Comparison of ENCODE assay signal across 1 cellular context in genomic region chr1:8423702-8424538, GRCh38.
TF ChIP-seq lines count a peak whose summit lies in the region.

No MANE protein-coding gene starts in this region.

TF ChIP-seq in K562, 482 proteins besides CTCF, POLR2A, EP300 and RAD21 (continued from another document and continues in another):
- TF ChIP-seq UBTF (IDR thresholded peaks at IDR 0.05; ENCODE audit: borderline replicate concordance in 1 of 2, low read depth in 2 of 2, low read length in 2 of 2) (peak in 1 of 2 experiments; percentile 41; a peak in 2 of 4 replicates), DPF2 (IDR thresholded peaks at IDR 0.05) (peak; percentile 66), NFE2 (IDR thresholded peaks at IDR 0.05; ENCODE audit: low read depth) (peak; percentile 41), ZBTB7A (IDR thresholded peaks at IDR 0.05; ENCODE audit: borderline replicate concordance, control insufficient read depth, low read depth, low read length) (peak; percentile 93), HDAC1 (IDR thresholded peaks at IDR 0.05) (peak in 1 of 2 experiments; percentile 11; a peak in 1 of 4 replicates), PHF21A (IDR thresholded peaks at IDR 0.05; ENCODE audit: borderline replicate concordance, low read depth) (0 out of 2 replicates have a peak, but pooled peaks have one; percentile 38), ZNF766 (CRISPR knock-in tag; conservative IDR thresholded peaks at IDR 0.05) (0 out of 2 replicates have a peak, but pooled peaks have one; percentile 10), MEIS2 (IDR thresholded peaks at IDR 0.05; ENCODE audit: partially characterized antibody) (peak; percentile 93), C11orf30 (IDR thresholded peaks at IDR 0.05; ENCODE audit: low read depth) (peak; percentile 53), RB1 (IDR thresholded peaks at IDR 0.05; ENCODE audit: low read depth) (peak; percentile 72; the same call in 1 of the 2 replicates), HNRNPLL (IDR thresholded peaks at IDR 0.05; ENCODE audit: low read depth, low read length, poor library complexity, severe bottlenecking) (peak; percentile 40), RBBP5 (IDR thresholded peaks at IDR 0.05; ENCODE audit: borderline replicate concordance, insufficient read depth, low read length, poor library complexity, severe bottlenecking) (peak; percentile 8), FOSL1 (tag; conservative IDR thresholded peaks at IDR 0.05) (peak; percentile 83), TAF1 (IDR thresholded peaks at IDR 0.05; ENCODE audit: control insufficient read depth, extremely low read depth, insufficient read depth, low read length, severe bottlenecking) (peak; percentile 2), HES1 (IDR thresholded peaks at IDR 0.05; ENCODE audit: low read depth) (peak; percentile 12; the same call in 1 of the 2 replicates), KAT7 (CRISPR knock-in tag; IDR thresholded peaks at IDR 0.05; ENCODE audit: borderline replicate concordance) (no peak), ESRRA (IDR thresholded peaks at IDR 0.05; ENCODE audit: borderline replicate concordance, low read depth) (peak; percentile 8; the same call in 1 of the 2 replicates), NCOA4 (IDR thresholded peaks at IDR 0.05; ENCODE audit: partially characterized antibody) (no peak), KDM2B (CRISPR knock-in tag; IDR thresholded peaks at IDR 0.05) (peak; percentile 53; the same call in 1 of the 2 replicates), ELF1 (tag; IDR thresholded peaks at IDR 0.05) (peak; percentile 38; the same call in 1 of the 2 replicates), ZNF561 (CRISPR knock-in tag; conservative IDR thresholded peaks at IDR 0.05) (no peak), SP2 (IDR thresholded peaks at IDR 0.05; ENCODE audit: extremely low read depth, low read depth, low read length, poor library complexity, severe bottlenecking) (no peak), YY1 (IDR thresholded peaks at IDR 0.05; ENCODE audit: borderline replicate concordance in 1 of 3, control insufficient read depth in 1 of 3, extremely low read depth in 1 of 3, insufficient read depth in 3 of 3, insufficient read length in 1 of 3, insufficient replicate concordance in 2 of 3, low read depth in 1 of 3, low read length in 2 of 3) (peak in 1 of 3 experiments; percentile 12), PKNOX1 (IDR thresholded peaks at IDR 0.05) (peak; percentile 92), ZNF354B (CRISPR knock-in tag; IDR thresholded peaks at IDR 0.05) (no peak), ATF3 (IDR thresholded peaks at IDR 0.05) (peak; percentile 94), ATF3 (CRISPR knock-in tag; conservative IDR thresholded peaks at IDR 0.05) (no peak), TOE1 (IDR thresholded peaks at IDR 0.05; ENCODE audit: borderline replicate concordance) (no peak; the same call in 1 of the 2 replicates), TOE1 (CRISPR knock-in tag; IDR thresholded peaks at IDR 0.05; ENCODE audit: borderline replicate concordance, low read depth) (peak; percentile 13; the same call in 1 of the 2 replicates), PBX2 (CRISPR knock-in tag; IDR thresholded peaks at IDR 0.05; ENCODE audit: low read depth) (no peak), PBX2 (tag; conservative IDR thresholded peaks at IDR 0.05; ENCODE audit: low read depth) (peak; percentile 85), NONO (IDR thresholded peaks at IDR 0.05; ENCODE audit: low read depth in 2 of 2, low read length in 1 of 2) (0 out of 4 replicates have a peak, but pooled peaks of 1 of the 2 experiments have one; percentile 21), JUND (IDR thresholded peaks at IDR 0.05; ENCODE audit: borderline replicate concordance, low read depth, low read length) (peak; percentile 76), JUND (tag; IDR thresholded peaks at IDR 0.05; ENCODE audit: borderline replicate concordance, low read depth, low read length) (peak; percentile 76), ZNF507 (tag; conservative IDR thresholded peaks at IDR 0.05) (no peak), MAFK (IDR thresholded peaks at IDR 0.05; ENCODE audit: low read length) (0 out of 2 replicates have a peak, but pooled peaks have one; percentile 8), TGIF2 (CRISPR knock-in tag; IDR thresholded peaks at IDR 0.05) (no peak), CXXC5 (CRISPR knock-in tag; IDR thresholded peaks at IDR 0.05) (peak; percentile 47), MAFG (tag; conservative IDR thresholded peaks at IDR 0.05) (peak; percentile 53; the same call in 1 of the 2 replicates), ZFX (CRISPR knock-in tag; IDR thresholded peaks at IDR 0.05) (peak; percentile 85), GABPA (tag; conservative IDR thresholded peaks at IDR 0.05; ENCODE audit: low read depth) (peak; percentile 68), SMAD4 (CRISPR knock-in tag; conservative IDR thresholded peaks at IDR 0.05) (peak; percentile 48), MLX (CRISPR knock-in tag; conservative IDR thresholded peaks at IDR 0.05) (no peak), SPI1 (IDR thresholded peaks at IDR 0.05; ENCODE audit: borderline replicate concordance, low read depth, low read length) (peak; percentile 38; the same call in 1 of the 2 replicates), ERF (CRISPR knock-in tag; IDR thresholded peaks at IDR 0.05) (0 out of 2 replicates have a peak, but pooled peaks have one; percentile 46), SMARCA4 (IDR thresholded peaks at IDR 0.05) (peak; percentile 51; the same call in 1 of the 2 replicates), USF1 (CRISPR knock-in tag; IDR thresholded peaks at IDR 0.05) (no peak), ETS1 (conservative IDR thresholded peaks at IDR 0.05; ENCODE audit: control insufficient read depth, low read depth, low read length) (0 out of 2 replicates have a peak, but pooled peaks have one; percentile 14), VEZF1 (CRISPR knock-in tag; IDR thresholded peaks at IDR 0.05) (peak; percentile 68), HMBOX1 (IDR thresholded peaks at IDR 0.05) (no peak), ZNF23 (CRISPR knock-in tag; IDR thresholded peaks at IDR 0.05) (no peak), FOXA3 (CRISPR knock-in tag; conservative IDR thresholded peaks at IDR 0.05 in 1 of 2, IDR thresholded peaks at IDR 0.05 in 1 of 2) (no peak), PHF8 (IDR thresholded peaks at IDR 0.05; ENCODE audit: borderline replicate concordance, low read length) (peak; percentile 53; the same call in 1 of the 2 replicates), ZBTB1 (CRISPR knock-in tag; IDR thresholded peaks at IDR 0.05; ENCODE audit: borderline replicate concordance, low read depth) (no peak), NRF1 (conservative IDR thresholded peaks at IDR 0.05 in 1 of 2, IDR thresholded peaks at IDR 0.05 in 1 of 2) (0 out of 4 replicates have a peak, but pooled peaks of 1 of the 2 experiments have one; percentile 5), CREM (IDR thresholded peaks at IDR 0.05; ENCODE audit: low read depth) (peak; percentile 22; the same call in 1 of the 2 replicates)
